Comparison of ENCODE assay signal across 3 cellular contexts in genomic region chr3:89335693-89336092, GRCh38.
"Had no signal": no experiment of that assay in that cellular context is flagged by ENCODE, and none has a peak within 500 bp of the region (broad histone marks: within the 10 kb centered on the region; RNA-seq: fewer than 3 reads in every experiment).

No MANE protein-coding gene starts in this region.

- DNase-seq: GDM1, GF-D8 had no signal

- H3K4me3 ChIP-seq: GM12878 had no signal
